11 cellular contexts compared by ENCODE assay signal in the genomic region with DNA sequence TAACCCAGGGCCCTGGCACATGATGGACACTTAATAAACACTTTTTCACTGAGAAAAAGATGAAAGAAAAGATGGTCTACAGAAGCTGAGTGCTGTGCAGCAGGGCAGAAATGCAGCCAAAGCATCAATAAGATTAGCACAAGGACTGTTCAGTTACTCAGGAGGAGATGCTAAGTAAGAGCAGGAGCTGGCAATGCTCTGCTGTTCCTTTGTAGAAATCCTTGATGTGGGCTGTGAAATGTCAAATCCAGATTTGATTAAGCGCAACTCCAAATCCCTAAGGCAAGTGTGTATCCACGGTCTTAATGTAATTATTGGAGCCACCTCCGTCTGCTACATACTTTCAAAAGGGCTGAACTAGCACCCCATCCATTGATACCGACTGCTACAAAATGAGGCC.
A peak's percentile ranks its signal among the peaks of the same experiment; 100 is the strongest.
DNase-seq lines count a peak whose midpoint lies in the region; ATAC-seq and TF ChIP-seq lines count a peak whose summit lies in the region.
"Had no signal": no experiment of that assay in that cellular context is flagged by ENCODE, and none has a peak within 500 bp of the region (broad histone marks: within the 10 kb centered on the region; RNA-seq: fewer than 3 reads in every experiment).

No MANE protein-coding gene starts in this region.

- peak overlapping the region in 2 of 3 donors; percentile 14 to 39 for H3K27ac ChIP-seq in thyroid gland
- H3K27ac ChIP-seq: brain microvascular endothelial cell had no signal

- H3K27ac Mint-ChIP-seq in activated T-cell treated with anti-CD3 and anti-CD28 coated beads, Interleukin-2, amount 50 U/mL, for 72 hours, result peak overlapping the region; percentile 90
- peak overlapping the region; percentile 80 for H3K27ac Mint-ChIP-seq in activated B cell treated with CpG ODN at 0.5 μM for 24 hours
- H3K27ac Mint-ChIP-seq: type B pancreatic cell had no signal

- H3K27me3 Mint-ChIP-seq in activated T-cell treated with anti-CD3 and anti-CD28 coated beads, Interleukin-2, amount 50 U/mL, for 72 hours (ENCODE audit: low read depth), result no peaks in the 10 kb centered on the region
- H3K27me3 Mint-ChIP-seq in activated B cell treated with CpG ODN at 0.5 μM for 24 hours, result no peaks in the 10 kb centered on the region
- H3K27me3 Mint-ChIP-seq: type B pancreatic cell had no signal

- no peak for TF ChIP-seq CTCF in activated B cell treated with CpG ODN at 0.5 μM for 24 hours (IDR thresholded peaks at IDR 0.05)
- no peak for TF ChIP-seq CTCF in thyroid gland (IDR thresholded peaks at IDR 0.05)

- ATAC-seq in activated T-cell treated with anti-CD3 and anti-CD28 coated beads, Interleukin-2, amount 50 U/mL, for 72 hours (replicated peaks in 1 of 2), result peak in 1 of 2 donors; percentile 17
- no peak for ATAC-seq in activated B cell treated with CpG ODN at 0.5 μM for 24 hours (ENCODE audit: low read depth)
- ATAC-seq in left ventricle myocardium superior, result peak; percentile 26

- WGBS in thyroid gland, 2 donors, result 80 to 83% methylated on average over 4 of the region's 4 CpGs

- no peak for DNase-seq in activated T-cell treated with anti-CD3 and anti-CD28 coated beads, Interleukin-2, amount 50 U/mL, for 72 hours
- DNase-seq in activated T-cell treated with anti-CD3 and anti-CD28 coated beads, Interleukin-2, amount 50 U/mL, for 1 hour, result no peak
- DNase-seq in activated B cell treated with CpG ODN at 0.5 μM for 24 hours (no peak), left ventricle myocardium superior (no peak), thyroid gland (no peak), epidermal melanocyte (ENCODE audit: insufficient read length, low spot score) (no peak), HuH-7 (ENCODE audit: low spot score) (no peak), NCI-H526 (lab: John Stamatoyannopoulos, UW) (no peak)
- DNase-seq: NCI-H446 had no signal

- no peak for TF ChIP-seq POLR2A in thyroid gland (IDR thresholded peaks at IDR 0.05)

- H3K36me3 ChIP-seq in thyroid gland, result no peaks in the 10 kb centered on the region
- H3K36me3 ChIP-seq: brain microvascular endothelial cell had no signal

- H3K4me3 Mint-ChIP-seq in activated T-cell treated with anti-CD3 and anti-CD28 coated beads, Interleukin-2, amount 50 U/mL, for 72 hours, result peak overlapping the region; percentile 44 to 65
- peak overlapping the region; percentile 48 for H3K4me3 Mint-ChIP-seq in activated B cell treated with CpG ODN at 0.5 μM for 24 hours
- H3K4me3 Mint-ChIP-seq: type B pancreatic cell had no signal

- CTCF ChIA-PET in activated B cell treated with CpG ODN at 0.5 μM for 24 hours (lab: Charles Lee), result no interaction called here

- intact Hi-C loops in activated B cell treated with CpG ODN at 0.5 μM for 24 hours (cut with micrococcal nuclease), result no loop called here
- intact Hi-C loops in left ventricle myocardium superior (cut with micrococcal nuclease), result no loop called here
- intact Hi-C loops in thyroid gland (cut with DNase I), result no loop called here

- POLR2A ChIA-PET in activated B cell treated with CpG ODN at 0.5 μM for 24 hours (lab: Charles Lee), result interaction anchor here (0.6 to 1.1 kb wide), 2 partner anchors 150 to 156 kb away, joined by 3 to 5 read pairs; no protein-coding TSS in a partner anchor

- no peaks in the 10 kb centered on the region for H3K36me3 Mint-ChIP-seq in activated T-cell treated with anti-CD3 and anti-CD28 coated beads, Interleukin-2, amount 50 U/mL, for 72 hours (ENCODE audit: insufficient read depth in 2 of 2)
- no peaks in the 10 kb centered on the region for H3K36me3 Mint-ChIP-seq in activated B cell treated with CpG ODN at 0.5 μM for 24 hours (ENCODE audit: low read depth)
- H3K36me3 Mint-ChIP-seq: type B pancreatic cell had no signal

- no peaks in the 10 kb centered on the region for H3K27me3 ChIP-seq in thyroid gland
- H3K27me3 ChIP-seq: brain microvascular endothelial cell had no signal

- H3K9me3 Mint-ChIP-seq in activated T-cell treated with anti-CD3 and anti-CD28 coated beads, Interleukin-2, amount 50 U/mL, for 72 hours, result peaks cover 0 to 2% of the 10 kb centered on the region in 2 donors
- no peaks in the 10 kb centered on the region for H3K9me3 Mint-ChIP-seq in activated B cell treated with CpG ODN at 0.5 μM for 24 hours
- H3K9me3 Mint-ChIP-seq: type B pancreatic cell had no signal

- H3K9me3 ChIP-seq in thyroid gland, result no peaks in the 10 kb centered on the region

- H3K4me1 ChIP-seq in thyroid gland, result no peaks in the 10 kb centered on the region

- H3K4me1 Mint-ChIP-seq in activated T-cell treated with anti-CD3 and anti-CD28 coated beads, Interleukin-2, amount 50 U/mL, for 72 hours (ENCODE audit: low read depth), result peaks cover 14% of the 10 kb centered on the region
- H3K4me1 Mint-ChIP-seq in activated B cell treated with CpG ODN at 0.5 μM for 24 hours, result peaks cover 2% of the 10 kb centered on the region

- no peak overlapping the region for H3K4me3 ChIP-seq in thyroid gland (replicated peaks in 1 of 3)
